Comparison of ENCODE assay signal across 10 cellular contexts in genomic region chr5:145836241-145836640, GRCh38. TPM values are rescaled to one million over a fixed set of nuclear protein-coding genes. Genes with fewer than 3 reads are reported as not detected.
DNase-seq lines count a peak whose midpoint lies in the region; ATAC-seq, FAIRE-seq and TF ChIP-seq lines count a peak whose summit lies in the region.
"Not testable (repeated sequence)": the region's sequence is repeated elsewhere in the genome, so short reads cannot be mapped to it uniquely, and the experiment has no call there.
"Had no signal": no experiment of that assay in that cellular context is flagged by ENCODE, and none has a peak within 500 bp of the region (broad histone marks: within the 10 kb centered on the region; RNA-seq: fewer than 3 reads in every experiment).

No MANE protein-coding gene starts in this region.

- not testable (repeated sequence) for ATAC-seq in T-cell (replicated peaks in 1 of 4)

- H3K4me1 Mint-ChIP-seq in Caco-2 (ENCODE audit: low read depth, unreplicated experiment) (peaks cover 16% of the 10 kb centered on the region), T-cell (peaks cover 14 to 17% (median 16%) of the 10 kb centered on the region in 3 donors)
- not testable (repeated sequence) for H3K4me1 Mint-ChIP-seq in astrocyte (ENCODE audit: low read depth, unreplicated experiment)

- not testable (repeated sequence) for H3K9me3 ChIP-seq in Caco-2; Loucy (ENCODE audit: insufficient read depth, low read depth, low read length); astrocyte (ENCODE audit: insufficient read depth, low read depth, low read length); right atrium auricular region; muscle layer of colon (ENCODE audit: low read length)

- peaks cover 42% of the 10 kb centered on the region for H3K79me2 ChIP-seq in Loucy (ENCODE audit: insufficient read depth, low read length)
- H3K79me2 ChIP-seq in astrocyte (ENCODE audit: insufficient read depth, low read length): not testable (repeated sequence)

- intact Hi-C loops in Caco-2 (cut with micrococcal nuclease; ENCODE audit: unreplicated experiment): loop anchor here (5.0 kb wide), 1 partner anchor 146 kb away; no protein-coding TSS in a partner anchor

- H3K36me3 ChIP-seq in Caco-2 (ENCODE audit: control insufficient read depth, insufficient read depth, low read length); Loucy (ENCODE audit: insufficient read depth, low read length); astrocyte (ENCODE audit: insufficient read depth, low read length); right atrium auricular region; muscle layer of colon (ENCODE audit: insufficient read depth, low read length); rectal smooth muscle tissue (ENCODE audit: control insufficient read depth, insufficient read depth, low read length): not testable (repeated sequence)

- not testable (repeated sequence) for H3K9me2 ChIP-seq in Loucy (replicated peaks; ENCODE audit: low read depth, low read length)

- DNase-seq in Caco-2; T-cell; astrocyte (ENCODE audit: low read depth); right atrium auricular region (ENCODE audit: low spot score): not testable (repeated sequence)

- H3K4me3 ChIP-seq in Caco-2 (ENCODE audit: low read depth, low read length): peak overlapping the region; percentile 82
- H3K4me3 ChIP-seq in Loucy (ENCODE audit: low read length, poor library complexity, severe bottlenecking): peak overlapping the region; percentile 98
- not testable (repeated sequence) for H3K4me3 ChIP-seq in astrocyte (ENCODE audit: insufficient read depth, low read depth, low read length); right atrium auricular region
- H3K4me3 ChIP-seq in muscle layer of colon (ENCODE audit: low read depth in 1 of 2, low read length in 2 of 2): peak overlapping the region in 1 of 2 donors; percentile 95
- H3K4me3 ChIP-seq in rectal smooth muscle tissue (ENCODE audit: low read length): peak overlapping the region; percentile 95

- not testable (repeated sequence) for H4K20me1 ChIP-seq in Loucy (ENCODE audit: insufficient read depth, low read length, poor library complexity, severe bottlenecking); astrocyte (ENCODE audit: insufficient read depth, low read length)

- not testable (repeated sequence) for H3K27ac ChIP-seq in astrocyte (ENCODE audit: low read depth, low read length); rectal smooth muscle tissue (ENCODE audit: low read depth, low read length)
- H3K27ac ChIP-seq in right atrium auricular region: peak overlapping the region; percentile 75 to 89
- H3K27ac ChIP-seq in muscle layer of colon (ENCODE audit: low read depth, low read length): peak overlapping the region; percentile 66

- not testable (repeated sequence) for H3K27me3 ChIP-seq in Caco-2 (replicated peaks; ENCODE audit: control insufficient read depth, insufficient read depth, low read length); Loucy (ENCODE audit: insufficient read depth, low read length, poor library complexity, severe bottlenecking); astrocyte (ENCODE audit: insufficient read depth, low read length); right atrium auricular region; muscle layer of colon (ENCODE audit: control insufficient read depth in 1 of 2, insufficient read depth in 2 of 2, low read length in 2 of 2); rectal smooth muscle tissue (ENCODE audit: control insufficient read depth, insufficient read depth, low read length)

- H3F3A ChIP-seq in Loucy (ENCODE audit: low read depth): not testable (repeated sequence)

- peak overlapping the region; percentile 95 for H2AFZ ChIP-seq in Loucy (ENCODE audit: low read length)
- H2AFZ ChIP-seq in astrocyte (ENCODE audit: low read depth, low read length): not testable (repeated sequence)

- not testable (repeated sequence) for H3K27me3 Mint-ChIP-seq in Caco-2 (ENCODE audit: insufficient read depth, unreplicated experiment); astrocyte (ENCODE audit: low read depth, unreplicated experiment)
- H3K27me3 Mint-ChIP-seq in T-cell: peaks cover 9 to 15% of the 10 kb centered on the region in 2 donors

- H3K4me3 Mint-ChIP-seq in Caco-2 (ENCODE audit: unreplicated experiment) (peak overlapping the region; percentile 72), T-cell (peak overlapping the region; percentile 65 to 73 (median 68)), astrocyte (ENCODE audit: unreplicated experiment) (peak overlapping the region; percentile 71)

- peaks cover 19% of the 10 kb centered on the region for H3K4me1 ChIP-seq in Caco-2
- H3K4me1 ChIP-seq in Loucy (ENCODE audit: insufficient read depth, low read length, poor library complexity, severe bottlenecking): peaks cover 38% of the 10 kb centered on the region
- not testable (repeated sequence) for H3K4me1 ChIP-seq in astrocyte (ENCODE audit: insufficient read depth, low read length); muscle layer of colon (ENCODE audit: insufficient read depth, low read length); rectal smooth muscle tissue (ENCODE audit: control insufficient read depth, insufficient read depth, low read length)
- peaks cover 0 to 20% of the 10 kb centered on the region in 2 donors for H3K4me1 ChIP-seq in right atrium auricular region

- peak overlapping the region; percentile 79 for H3K27ac Mint-ChIP-seq in Caco-2 (ENCODE audit: unreplicated experiment)
- H3K27ac Mint-ChIP-seq in T-cell; astrocyte (ENCODE audit: unreplicated experiment): not testable (repeated sequence)

- H3K9ac ChIP-seq in Loucy (ENCODE audit: low read depth, low read length, poor library complexity, severe bottlenecking): peak overlapping the region; percentile 81
- not testable (repeated sequence) for H3K9ac ChIP-seq in astrocyte (ENCODE audit: low read length); muscle layer of colon (ENCODE audit: low read length); rectal smooth muscle tissue (ENCODE audit: low read length)

- peak overlapping the region; percentile 80 for H3K4me2 ChIP-seq in Loucy (ENCODE audit: low read depth, low read length, poor library complexity, severe bottlenecking)
- H3K4me2 ChIP-seq in astrocyte (ENCODE audit: low read length): peak overlapping the region; percentile 95

- H3K36me3 Mint-ChIP-seq in Caco-2 (ENCODE audit: insufficient read depth, unreplicated experiment); T-cell; astrocyte (ENCODE audit: low read depth, unreplicated experiment): not testable (repeated sequence)

- H3K9me3 Mint-ChIP-seq in Caco-2 (ENCODE audit: unreplicated experiment); T-cell; astrocyte (ENCODE audit: unreplicated experiment): not testable (repeated sequence)

- CTCF ChIA-PET in Caco-2 (lab: Charles Lee): interaction anchor here (0.6 to 1.9 kb wide), 3 partner anchors 18 to 195 kb away, joined by 3 to 6 read pairs (median 5); no protein-coding TSS in a partner anchor
- CTCF ChIA-PET in T-cell (lab: Charles Lee): not testable (repeated sequence)

- TF ChIP-seq CTCF in Caco-2 (IDR thresholded peaks at IDR 0.05; ENCODE audit: insufficient read depth in 1 of 2, low read depth in 1 of 2, low read length in 1 of 2, severe bottlenecking in 1 of 2, unreplicated experiment in 1 of 2); Loucy (conservative IDR thresholded peaks at IDR 0.05; ENCODE audit: low read length); astrocyte (IDR thresholded peaks at IDR 0.05; ENCODE audit: insufficient read depth, low read depth, low read length); right atrium auricular region (IDR thresholded peaks at IDR 0.05): not testable (repeated sequence)

- POLR2A ChIA-PET in Caco-2 (lab: Charles Lee): interaction anchor here (0.6 kb wide), 1 partner anchor 99 kb away, joined by 12 read pairs; no protein-coding TSS in a partner anchor
- POLR2A ChIA-PET in T-cell (lab: Charles Lee): not testable (repeated sequence)

- FAIRE-seq in astrocyte (lab: Jason Lieb, UNC): not testable (repeated sequence)

- not testable (repeated sequence) for BruUV-seq in Caco-2 (replicated peaks; lab: Mats Ljungman, UMichigan)

RNA-seq across cellular contexts. Expression of gene PRELID2, which starts 1.1 kb away (rescaled TPM):
- 26.0 and 28.7 TPM in 2 replicates for total RNA-seq in Caco-2 (2022)
- 1 to 10 TPM in 2 of 5 donors, under 1 TPM in 3; 0.23 to 1.9 (median 0.69) TPM for total RNA-seq in T-cell
- total RNA-seq in astrocyte: 9.2 and 9.9 TPM in 2 replicates
- 10 to 100 TPM; 13.9 to 37.6 TPM for total RNA-seq in right atrium auricular region

RNA-seq across cellular contexts. Expression of gene GRXCR2, which starts 36.6 kb away (rescaled TPM):
- total RNA-seq in Caco-2 (2022): 0.16 TPM in 1 of 2 replicates, not detected in the other
- not detected for total RNA-seq in T-cell
- total RNA-seq in astrocyte: not detected in 2 replicates
- 1 to 10 TPM in 1 of 2 donors, under 1 TPM in 1; 0.24 to 1.0 TPM for total RNA-seq in right atrium auricular region
- total RNA-seq: activated CD8-positive, alpha-beta T cell treated with anti-CD3 and anti-CD28 coated beads for 36 hours; occipital lobe; vagina had no signal
